ENCODE assay signal across 13 cellular contexts in genomic region chr3:140288575-140288974, GRCh38.
"Had no signal": no experiment of that assay in that cellular context is flagged by ENCODE, and none has a peak within 500 bp of the region (broad histone marks: within the 10 kb centered on the region; RNA-seq: fewer than 3 reads in every experiment).

No MANE protein-coding gene starts in this region.

- H3K9me3 ChIP-seq: spleen, tibial nerve had no signal

- H3K27ac ChIP-seq: spleen, tibial nerve had no signal

- FAIRE-seq: colon had no signal

- H3K4me1 ChIP-seq: spleen had no signal

- DNase-seq: activated effector memory CD4-positive, alpha-beta T cell treated with Interleukin-2 at 50 U/mL for 16 hours; activated T-cell treated with anti-CD3 and anti-CD28 coated beads, Interleukin-2, amount 50 U/mL, for 24 hours; hippocampal formation; left cardiac atrium; naive B cell; posterior cingulate gyrus; right cardiac atrium; spleen; stimulated activated CD4-positive, alpha-beta T cell treated with anti-CD3 and anti-CD28 coated beads, Interleukin-1b, Interleukin-23, amount 100 ng/mL, for 48 hours; T-helper 17 cell had no signal

- H3K4me3 ChIP-seq: lung, spleen, tibial nerve had no signal

- H3K27me3 ChIP-seq: tibial nerve had no signal

- H3K36me3 ChIP-seq: spleen, tibial nerve had no signal
